Comparison of ENCODE assay signal across 10 cellular contexts in the genomic region with DNA sequence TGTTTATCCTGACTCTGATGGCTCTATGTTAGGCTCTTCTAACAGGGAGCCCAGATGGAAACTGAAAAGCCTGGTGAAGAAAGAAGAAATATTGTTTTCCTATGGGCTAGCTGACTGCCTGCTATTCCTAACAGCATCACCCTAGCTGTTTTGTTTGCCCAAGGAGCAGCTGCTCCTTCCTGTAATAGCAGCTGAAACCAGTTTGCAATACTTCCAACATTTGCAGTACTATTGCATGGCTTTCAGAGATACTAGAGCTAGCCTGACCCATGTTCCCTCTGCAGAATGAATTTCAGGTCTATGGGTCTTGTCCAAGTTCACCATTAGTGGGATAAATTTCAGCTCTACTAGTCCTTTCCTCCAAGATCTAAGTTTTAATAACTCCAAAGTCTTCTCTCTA.
DNase-seq lines count a peak whose midpoint lies in the region; ATAC-seq lines count a peak whose summit lies in the region.
"Had no signal": no experiment of that assay in that cellular context is flagged by ENCODE, and none has a peak within 500 bp of the region (broad histone marks: within the 10 kb centered on the region; RNA-seq: fewer than 3 reads in every experiment).

No MANE protein-coding gene starts in this region.

- H3K14ac ChIP-seq in mesenchymal stem cell (ENCODE audit: low read length in 2 of 2) = no peak overlapping the region

- H2BK15ac ChIP-seq in mesenchymal stem cell (ENCODE audit: low read depth, poor library complexity, severe bottlenecking) = no peak overlapping the region

- peaks cover 73% of the 10 kb centered on the region for H3K4me1 ChIP-seq in CD4-positive, CD25-positive, alpha-beta regulatory T cell (ENCODE audit: control insufficient read depth, insufficient read depth, low read length, poor library complexity, severe bottlenecking)
- peaks cover 3% of the 10 kb centered on the region for H3K4me1 ChIP-seq in mesenchymal stem cell (ENCODE audit: control insufficient read depth, insufficient read depth, low read depth, low read length)

- no peak overlapping the region for H2AFZ ChIP-seq in mesenchymal stem cell (ENCODE audit: low read depth, low read length)

- peak overlapping the region; percentile 72 to 90 (median 74) for H3K27ac Mint-ChIP-seq in CD4-positive, CD25-positive, alpha-beta regulatory T cell
- peak overlapping the region; percentile 96 for H3K27ac Mint-ChIP-seq in activated naive CD8-positive, alpha-beta T cell
- H3K27ac Mint-ChIP-seq: WTC11 had no signal

- peaks cover 74 to 95% (median 87%) of the 10 kb centered on the region in 4 donors for H3K4me1 Mint-ChIP-seq in CD4-positive, CD25-positive, alpha-beta regulatory T cell
- H3K4me1 Mint-ChIP-seq in activated naive CD8-positive, alpha-beta T cell (ENCODE audit: low read depth) = peaks cover 97% of the 10 kb centered on the region

- H3K79me1 ChIP-seq in mesenchymal stem cell (replicated peaks; ENCODE audit: low read length, poor library complexity, severe bottlenecking) = peaks cover 10% of the 10 kb centered on the region

- ATAC-seq in CD4-positive, CD25-positive, alpha-beta regulatory T cell (ENCODE audit: low read depth in 2 of 2) = no peak
- no peak for ATAC-seq in GM21423 (IDR thresholded peaks at IDR 0.05; ENCODE audit: unreplicated experiment)
- no peak for ATAC-seq in GM19397 (IDR thresholded peaks at IDR 0.05; ENCODE audit: unreplicated experiment)
- ATAC-seq: WTC11 had no signal

- peak overlapping the region; percentile 63 for H3K27ac ChIP-seq in CD4-positive, CD25-positive, alpha-beta regulatory T cell (ENCODE audit: insufficient read depth, low read length, poor library complexity, severe bottlenecking)
- no peak overlapping the region for H3K27ac ChIP-seq in mesenchymal stem cell (ENCODE audit: low read length, poor library complexity, severe bottlenecking)

- no peak overlapping the region for H2BK12ac ChIP-seq in mesenchymal stem cell (ENCODE audit: low read length in 2 of 2)

- H3K18ac ChIP-seq in mesenchymal stem cell (ENCODE audit: low read depth in 1 of 2, low read length in 2 of 2) = no peak overlapping the region

- no peak overlapping the region for H4K91ac ChIP-seq in mesenchymal stem cell (ENCODE audit: low read length)

- no peaks in the 10 kb centered on the region for H3K27me3 ChIP-seq in CD4-positive, CD25-positive, alpha-beta regulatory T cell (ENCODE audit: control insufficient read depth, insufficient read depth, low read length)
- no peaks in the 10 kb centered on the region for H3K27me3 ChIP-seq in mesenchymal stem cell (ENCODE audit: control insufficient read depth in 1 of 2, insufficient read depth in 1 of 2, low read length in 2 of 2)

- H3K4me3 ChIP-seq in CD4-positive, CD25-positive, alpha-beta regulatory T cell (ENCODE audit: low read depth, low read length) = peak overlapping the region; percentile 33
- H3K4me3 ChIP-seq in mesenchymal stem cell (ENCODE audit: insufficient read depth in 1 of 2, low read depth in 1 of 2, low read length in 2 of 2) = no peak overlapping the region

- H3K36me3 Mint-ChIP-seq in CD4-positive, CD25-positive, alpha-beta regulatory T cell = peaks cover under 1% of the 10 kb centered on the region
- peaks cover 13% of the 10 kb centered on the region for H3K36me3 Mint-ChIP-seq in activated naive CD8-positive, alpha-beta T cell
- H3K36me3 Mint-ChIP-seq: WTC11 had no signal

- H3K27me3 Mint-ChIP-seq in CD4-positive, CD25-positive, alpha-beta regulatory T cell = no peaks in the 10 kb centered on the region
- H3K27me3 Mint-ChIP-seq in activated naive CD8-positive, alpha-beta T cell = no peaks in the 10 kb centered on the region

- H4K8ac ChIP-seq in mesenchymal stem cell (ENCODE audit: low read length) = no peak overlapping the region

- no peak overlapping the region for H3K23ac ChIP-seq in mesenchymal stem cell (ENCODE audit: low read length in 2 of 2)

- H3K36me3 ChIP-seq in CD4-positive, CD25-positive, alpha-beta regulatory T cell (ENCODE audit: control insufficient read depth, insufficient read depth, low read length) = no peaks in the 10 kb centered on the region
- no peaks in the 10 kb centered on the region for H3K36me3 ChIP-seq in mesenchymal stem cell (ENCODE audit: control insufficient read depth in 1 of 2, insufficient read depth in 2 of 2, low read depth in 1 of 2, low read length in 2 of 2)

- H3K9me3 ChIP-seq in CD4-positive, CD25-positive, alpha-beta regulatory T cell (ENCODE audit: control insufficient read depth in 2 of 2, low read length in 2 of 2) = no peaks in the 10 kb centered on the region
- no peaks in the 10 kb centered on the region for H3K9me3 ChIP-seq in mesenchymal stem cell (ENCODE audit: control insufficient read depth, low read length)

- no peak overlapping the region for H2BK120ac ChIP-seq in mesenchymal stem cell (ENCODE audit: low read depth, low read length)

- no peak overlapping the region for H2BK5ac ChIP-seq in mesenchymal stem cell (ENCODE audit: low read depth, low read length, poor library complexity, severe bottlenecking)

- H3K9me3 Mint-ChIP-seq in CD4-positive, CD25-positive, alpha-beta regulatory T cell = no peaks in the 10 kb centered on the region
- H3K9me3 Mint-ChIP-seq in activated naive CD8-positive, alpha-beta T cell (ENCODE audit: low read depth) = no peaks in the 10 kb centered on the region
- H3K9me3 Mint-ChIP-seq: WTC11 had no signal

- DNase-seq in CD4-positive, CD25-positive, alpha-beta regulatory T cell = no peak
- DNase-seq in NCI-H1417 (lab: John Stamatoyannopoulos, UW) (peak; percentile 24 to 87 (median 65)), mesenchymal stem cell (no peak), GM19240 (ENCODE audit: insufficient read length, low spot score) (no peak), NOMO-1 (lab: John Stamatoyannopoulos, UW; ENCODE audit: unreplicated experiment in 2 of 2) (no peak)
- DNase-seq: retina had no signal

- no peak overlapping the region for H3K4ac ChIP-seq in mesenchymal stem cell (ENCODE audit: low read depth in 1 of 2, low read length in 2 of 2)

- no peak overlapping the region for H2AK5ac ChIP-seq in mesenchymal stem cell (ENCODE audit: low read length, severe bottlenecking)

- H3K4me2 ChIP-seq in mesenchymal stem cell (ENCODE audit: low read length, poor library complexity, severe bottlenecking) = no peak overlapping the region

- H3K4me3 Mint-ChIP-seq in CD4-positive, CD25-positive, alpha-beta regulatory T cell = peak overlapping the region in 3 of 4 donors; percentile 2 to 22 (median 17)
- H3K4me3 Mint-ChIP-seq in activated naive CD8-positive, alpha-beta T cell = no peak overlapping the region
- H3K4me3 Mint-ChIP-seq: WTC11 had no signal

- peak overlapping the region; percentile 4 for H3K9ac ChIP-seq in mesenchymal stem cell (ENCODE audit: low read length)

Comparison
In these comparisons a context has a peak if more than half of its experiments do, and no peak if none do; other contexts are left out.
1. DNase-seq: peak in NCI-H1417 (3 of 3); none in CD4-positive, CD25-positive, alpha-beta regulatory T cell (0 of 3), mesenchymal stem cell (single experiment), GM19240 (single experiment) and NOMO-1 (0 of 2).